Comparison of ENCODE assay signal across 1 cellular context in genomic region chr7:137948845-137949330, GRCh38.
TF ChIP-seq lines count a peak whose summit lies in the region.

No MANE protein-coding gene starts in this region.

TF ChIP-seq in HepG2, 621 proteins besides CTCF, POLR2A, EP300 and RAD21 (continued from another document and continues in another):
- TF ChIP-seq BCLAF1 (IDR thresholded peaks at IDR 0.05) (no peak), ZSCAN21 (CRISPR knock-in tag; IDR thresholded peaks at IDR 0.05; ENCODE audit: borderline replicate concordance) (no peak), ZXDC (CRISPR knock-in tag; IDR thresholded peaks at IDR 0.05) (no peak), ZNF205 (CRISPR knock-in tag; IDR thresholded peaks at IDR 0.05) (no peak), ZFP36 (IDR thresholded peaks at IDR 0.05; ENCODE audit: borderline replicate concordance, low read depth, low read length, partially characterized antibody) (no peak), ZNF652 (CRISPR knock-in tag; IDR thresholded peaks at IDR 0.05; ENCODE audit: borderline replicate concordance, low read depth) (peak; percentile 56; the same call in 1 of the 2 replicates), MED8 (CRISPR knock-in tag; IDR thresholded peaks at IDR 0.05; ENCODE audit: insufficient replicate concordance) (peak; percentile 95), FOSL2 (CRISPR knock-in tag; IDR thresholded peaks at IDR 0.05) (peak; percentile 72), RARA (CRISPR knock-in tag; IDR thresholded peaks at IDR 0.05) (peak; percentile 86), CBX1 (IDR thresholded peaks at IDR 0.05; ENCODE audit: low read depth) (no peak), KLF11 (CRISPR knock-in tag; IDR thresholded peaks at IDR 0.05) (0 out of 2 replicates have a peak, but pooled peaks have one; percentile 62), JUN (CRISPR knock-in tag; IDR thresholded peaks at IDR 0.05) (no peak), ZNF101 (CRISPR knock-in tag; IDR thresholded peaks at IDR 0.05; ENCODE audit: borderline replicate concordance, low read depth) (no peak), ZNF3 (CRISPR knock-in tag; IDR thresholded peaks at IDR 0.05) (no peak), ZNF224 (CRISPR knock-in tag; IDR thresholded peaks at IDR 0.05) (no peak), FOXK2 (IDR thresholded peaks at IDR 0.05) (peak; percentile 33; the same call in 1 of the 2 replicates), MATR3 (CRISPR knock-in tag; IDR thresholded peaks at IDR 0.05) (no peak), ZNF891 (CRISPR knock-in tag; IDR thresholded peaks at IDR 0.05) (no peak), WIZ (CRISPR knock-in tag; IDR thresholded peaks at IDR 0.05) (no peak), YEATS2 (CRISPR knock-in tag; IDR thresholded peaks at IDR 0.05; ENCODE audit: borderline replicate concordance) (0 out of 2 replicates have a peak, but pooled peaks have one; percentile 24), REST (IDR thresholded peaks at IDR 0.05; ENCODE audit: borderline replicate concordance in 1 of 2, low read depth in 1 of 2, low read length in 2 of 2) (peak in 1 of 2 experiments; percentile 38; a peak in 1 of 4 replicates), MXI1 (IDR thresholded peaks at IDR 0.05; ENCODE audit: borderline replicate concordance, low read depth, low read length) (no peak), PLSCR1 (CRISPR knock-in tag; IDR thresholded peaks at IDR 0.05; ENCODE audit: borderline replicate concordance) (no peak), HNRNPUL1 (IDR thresholded peaks at IDR 0.05; ENCODE audit: low read depth, low read length) (no peak), ZNF879 (CRISPR knock-in tag; IDR thresholded peaks at IDR 0.05) (no peak), SKI (IDR thresholded peaks at IDR 0.05; ENCODE audit: partially characterized antibody) (peak; percentile 48), ISX (CRISPR knock-in tag; conservative IDR thresholded peaks at IDR 0.05) (no peak), ZNF703 (CRISPR knock-in tag; IDR thresholded peaks at IDR 0.05; ENCODE audit: borderline replicate concordance) (no peak), ZNF709 (CRISPR knock-in tag; IDR thresholded peaks at IDR 0.05) (no peak), RBM39 (IDR thresholded peaks at IDR 0.05; ENCODE audit: low read depth, low read length, poor library complexity, severe bottlenecking) (no peak), NPAS2 (CRISPR knock-in tag; IDR thresholded peaks at IDR 0.05; ENCODE audit: borderline replicate concordance) (no peak), ZNF678 (CRISPR knock-in tag; IDR thresholded peaks at IDR 0.05) (no peak), MAFF (IDR thresholded peaks at IDR 0.05; ENCODE audit: low read depth, low read length) (peak; percentile 41; the same call in 1 of the 2 replicates), PHF5A (CRISPR knock-in tag; IDR thresholded peaks at IDR 0.05; ENCODE audit: low read depth, unreplicated experiment) (no peak), RFX5 (IDR thresholded peaks at IDR 0.05; ENCODE audit: low read depth, low read length) (no peak)
- TF ChIP-seq, protein P1, sequence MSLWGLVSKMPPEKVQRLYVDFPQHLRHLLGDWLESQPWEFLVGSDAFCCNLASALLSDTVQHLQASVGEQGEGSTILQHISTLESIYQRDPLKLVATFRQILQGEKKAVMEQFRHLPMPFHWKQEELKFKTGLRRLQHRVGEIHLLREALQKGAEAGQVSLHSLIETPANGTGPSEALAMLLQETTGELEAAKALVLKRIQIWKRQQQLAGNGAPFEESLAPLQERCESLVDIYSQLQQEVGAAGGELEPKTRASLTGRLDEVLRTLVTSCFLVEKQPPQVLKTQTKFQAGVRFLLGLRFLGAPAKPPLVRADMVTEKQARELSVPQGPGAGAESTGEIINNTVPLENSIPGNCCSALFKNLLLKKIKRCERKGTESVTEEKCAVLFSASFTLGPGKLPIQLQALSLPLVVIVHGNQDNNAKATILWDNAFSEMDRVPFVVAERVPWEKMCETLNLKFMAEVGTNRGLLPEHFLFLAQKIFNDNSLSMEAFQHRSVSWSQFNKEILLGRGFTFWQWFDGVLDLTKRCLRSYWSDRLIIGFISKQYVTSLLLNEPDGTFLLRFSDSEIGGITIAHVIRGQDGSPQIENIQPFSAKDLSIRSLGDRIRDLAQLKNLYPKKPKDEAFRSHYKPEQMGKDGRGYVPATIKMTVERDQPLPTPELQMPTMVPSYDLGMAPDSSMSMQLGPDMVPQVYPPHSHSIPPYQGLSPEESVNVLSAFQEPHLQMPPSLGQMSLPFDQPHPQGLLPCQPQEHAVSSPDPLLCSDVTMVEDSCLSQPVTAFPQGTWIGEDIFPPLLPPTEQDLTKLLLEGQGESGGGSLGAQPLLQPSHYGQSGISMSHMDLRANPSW (CRISPR knock-in tag; IDR thresholded peaks at IDR 0.05; ENCODE audit: borderline replicate concordance) = peak; percentile 72; the same call in 1 of the 2 replicates
- TF ChIP-seq, protein P2, sequence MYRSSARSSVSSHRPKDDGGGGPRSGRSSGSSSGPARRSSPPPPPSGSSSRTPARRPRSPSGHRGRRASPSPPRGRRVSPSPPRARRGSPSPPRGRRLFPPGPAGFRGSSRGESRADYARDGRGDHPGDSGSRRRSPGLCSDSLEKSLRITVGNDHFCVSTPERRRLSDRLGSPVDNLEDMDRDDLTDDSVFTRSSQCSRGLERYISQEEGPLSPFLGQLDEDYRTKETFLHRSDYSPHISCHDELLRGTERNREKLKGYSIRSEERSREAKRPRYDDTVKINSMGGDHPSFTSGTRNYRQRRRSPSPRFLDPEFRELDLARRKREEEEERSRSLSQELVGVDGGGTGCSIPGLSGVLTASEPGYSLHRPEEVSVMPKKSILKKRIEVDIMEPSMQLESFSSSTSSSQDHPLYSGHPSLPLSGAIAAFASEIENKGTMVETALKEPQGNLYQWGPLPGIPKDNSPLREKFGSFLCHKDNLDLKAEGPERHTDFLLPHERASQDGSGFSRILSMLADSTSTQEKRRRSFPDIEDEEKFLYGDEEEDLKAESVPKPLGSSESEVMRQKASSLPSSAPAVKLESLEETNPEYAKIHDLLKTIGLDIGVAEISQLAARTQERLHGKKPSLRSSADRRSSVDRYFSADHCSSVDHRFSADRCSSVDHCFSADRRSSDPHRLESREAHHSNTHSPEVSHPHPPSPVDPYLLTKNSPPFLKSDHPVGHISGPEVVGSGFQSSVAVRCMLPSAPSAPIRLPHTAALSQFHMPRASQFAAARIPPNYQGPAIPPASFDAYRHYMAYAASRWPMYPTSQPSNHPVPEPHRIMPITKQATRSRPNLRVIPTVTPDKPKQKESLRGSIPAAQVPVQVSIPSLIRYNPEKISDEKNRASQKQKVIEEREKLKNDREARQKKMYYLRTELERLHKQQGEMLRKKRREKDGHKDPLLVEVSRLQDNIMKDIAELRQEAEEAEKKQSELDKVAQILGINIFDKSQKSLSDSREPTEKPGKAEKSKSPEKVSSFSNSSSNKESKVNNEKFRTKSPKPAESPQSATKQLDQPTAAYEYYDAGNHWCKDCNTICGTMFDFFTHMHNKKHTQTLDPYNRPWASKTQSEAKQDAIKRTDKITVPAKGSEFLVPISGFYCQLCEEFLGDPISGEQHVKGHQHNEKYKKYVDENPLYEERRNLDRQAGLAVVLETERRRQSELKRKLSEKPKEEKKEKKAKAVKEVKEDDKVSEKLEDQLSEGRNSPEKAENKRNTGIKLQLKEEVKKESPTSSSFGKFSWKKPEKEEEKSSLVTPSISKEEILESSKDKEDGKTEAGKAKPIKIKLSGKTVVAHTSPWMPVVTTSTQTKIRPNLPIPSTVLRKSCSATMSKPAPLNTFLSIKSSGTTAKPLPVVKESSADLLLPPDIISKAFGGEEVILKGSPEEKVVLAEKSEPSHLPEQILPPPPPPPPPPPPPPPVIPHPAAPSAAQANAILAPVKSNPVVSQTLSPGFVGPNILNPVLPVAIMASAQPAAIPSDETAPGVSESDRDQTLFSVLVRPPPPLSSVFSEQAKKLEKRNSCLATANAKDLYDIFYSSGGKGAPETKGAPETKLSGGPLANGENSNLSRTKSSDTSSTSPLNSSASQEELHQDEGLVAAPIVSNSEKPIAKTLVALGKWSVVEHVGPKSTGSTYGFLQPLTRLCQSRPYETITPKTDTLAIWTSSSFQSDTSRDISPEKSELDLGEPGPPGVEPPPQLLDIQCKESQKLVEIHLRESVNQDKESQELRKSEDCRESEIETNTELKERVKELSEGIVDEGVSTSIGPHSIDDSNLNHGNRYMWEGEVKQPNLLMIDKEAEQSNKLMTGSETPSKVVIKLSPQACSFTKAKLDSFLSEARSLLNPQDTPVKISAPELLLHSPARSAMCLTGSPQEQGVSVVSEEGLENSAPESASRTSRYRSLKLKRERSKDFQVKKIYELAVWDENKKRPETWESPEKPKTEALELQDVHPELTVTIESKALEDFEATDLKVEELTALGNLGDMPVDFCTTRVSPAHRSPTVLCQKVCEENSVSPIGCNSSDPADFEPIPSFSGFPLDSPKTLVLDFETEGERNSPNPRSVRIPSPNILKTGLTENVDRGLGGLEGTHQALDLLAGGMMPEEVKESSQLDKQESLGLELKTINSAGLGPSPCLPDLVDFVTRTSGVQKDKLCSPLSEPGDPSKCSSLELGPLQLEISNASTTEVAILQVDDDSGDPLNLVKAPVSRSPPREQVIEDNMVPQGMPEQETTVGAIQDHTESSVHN (CRISPR knock-in tag; IDR thresholded peaks at IDR 0.05) = no peak
- TF ChIP-seq, protein P3, sequence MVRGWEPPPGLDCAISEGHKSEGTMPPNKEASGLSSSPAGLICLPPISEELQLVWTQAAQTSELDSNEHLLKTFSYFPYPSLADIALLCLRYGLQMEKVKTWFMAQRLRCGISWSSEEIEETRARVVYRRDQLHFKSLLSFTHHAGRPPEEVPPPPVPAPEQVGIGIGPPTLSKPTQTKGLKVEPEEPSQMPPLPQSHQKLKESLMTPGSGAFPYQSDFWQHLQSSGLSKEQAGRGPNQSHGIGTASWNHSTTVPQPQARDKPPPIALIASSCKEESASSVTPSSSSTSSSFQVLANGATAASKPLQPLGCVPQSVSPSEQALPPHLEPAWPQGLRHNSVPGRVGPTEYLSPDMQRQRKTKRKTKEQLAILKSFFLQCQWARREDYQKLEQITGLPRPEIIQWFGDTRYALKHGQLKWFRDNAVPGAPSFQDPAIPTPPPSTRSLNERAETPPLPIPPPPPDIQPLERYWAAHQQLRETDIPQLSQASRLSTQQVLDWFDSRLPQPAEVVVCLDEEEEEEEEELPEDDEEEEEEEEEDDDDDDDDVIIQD (CRISPR knock-in tag; IDR thresholded peaks at IDR 0.05; ENCODE audit: low read depth) = peak; percentile 53; the same call in 1 of the 2 replicates
